ENCODE assay signal across 2 cellular contexts in the genomic region with DNA sequence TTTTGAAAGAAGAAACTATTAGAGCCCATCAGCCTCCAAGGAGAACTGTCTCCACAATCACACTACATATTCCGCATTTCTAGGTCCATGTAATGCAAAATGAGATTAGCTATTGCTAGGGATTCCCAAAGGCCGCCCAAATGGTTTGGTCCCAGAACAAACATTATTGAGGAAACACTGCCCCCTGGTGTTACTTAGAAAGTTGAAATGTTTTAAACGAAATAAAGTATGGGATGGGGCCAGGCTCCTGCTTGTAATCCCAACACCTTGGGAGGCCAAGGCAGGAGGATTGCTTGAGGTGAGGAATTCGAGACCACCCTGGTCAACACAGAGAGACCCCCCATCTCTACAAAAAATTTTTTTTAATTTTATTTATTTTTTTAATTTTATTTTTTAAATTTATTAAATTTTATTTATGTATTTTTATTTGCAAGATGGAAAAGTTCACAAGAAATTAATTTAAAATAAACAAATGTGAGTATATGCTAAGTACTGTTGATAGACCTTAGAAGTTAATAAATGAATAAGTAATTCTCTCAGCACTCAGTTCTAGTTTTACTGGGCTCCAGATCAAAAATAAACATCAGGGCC.
A peak's percentile ranks its signal among the peaks of the same experiment; 100 is the strongest.
TF ChIP-seq lines count a peak whose summit lies in the region.

No MANE protein-coding gene starts in this region.

TF ChIP-seq in SK-N-SH treated with all-trans-retinoic acid at 6 μM for 48 hours, 23 proteins besides CTCF, POLR2A, EP300 and RAD21:
- TF ChIP-seq ZFP3 (CRISPR knock-in tag; IDR thresholded peaks at IDR 0.05), result no peak
- TF ChIP-seq RARB (CRISPR knock-in tag; IDR thresholded peaks at IDR 0.05), result no peak
- TF ChIP-seq ESRRG (CRISPR knock-in tag; IDR thresholded peaks at IDR 0.05), result no peak
TF ChIP-seq in SK-N-SH treated with all-trans-retinoic acid at 6 μM for 48 hours: peak in this region for 0.

TF ChIP-seq in H1, 55 proteins besides CTCF, POLR2A, EP300 and RAD21:
- 0 out of 2 replicates have a peak, but pooled peaks have one; percentile 14 for TF ChIP-seq TEAD4 (IDR thresholded peaks at IDR 0.05; ENCODE audit: low read depth, low read length)
- TF ChIP-seq SIX5 (IDR thresholded peaks at IDR 0.05; ENCODE audit: low read depth, low read length), result no peak
- TF ChIP-seq CEBPB (IDR thresholded peaks at IDR 0.05; ENCODE audit: low read depth, low read length), result no peak
- TF ChIP-seq GABPA (IDR thresholded peaks at IDR 0.05; ENCODE audit: borderline replicate concordance, insufficient read depth, low read length), result no peak
- TF ChIP-seq KDM4A (IDR thresholded peaks at IDR 0.05; ENCODE audit: low read depth, low read length, severe bottlenecking), result no peak
TF ChIP-seq in H1: peak in this region for 1.
